2 cellular contexts compared by ENCODE assay signal in the genomic region with DNA sequence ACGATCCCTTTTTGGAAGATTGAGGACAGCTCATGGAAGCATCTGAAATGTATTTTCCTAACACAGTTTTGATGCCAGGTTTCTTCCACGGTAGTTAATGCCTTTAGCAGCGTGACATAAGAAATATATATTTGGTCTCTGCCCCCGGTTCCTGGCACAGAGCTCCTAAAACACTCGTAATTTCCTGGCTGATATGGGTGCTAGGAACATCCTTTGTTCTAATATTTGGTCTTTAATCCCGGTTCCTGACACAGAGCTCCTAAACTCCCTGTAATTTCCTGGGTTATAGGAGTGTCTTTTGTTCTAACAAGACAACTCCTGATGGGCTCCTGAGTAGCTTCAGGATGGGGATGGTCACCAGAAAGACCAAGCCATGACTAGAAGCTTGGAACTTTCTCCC.
TF ChIP-seq lines count a peak whose summit lies in the region.

No MANE protein-coding gene starts in this region.

TF ChIP-seq in A549, 52 proteins besides CTCF, POLR2A, EP300 and RAD21 (continued from another document):
- TF ChIP-seq, protein P1, sequence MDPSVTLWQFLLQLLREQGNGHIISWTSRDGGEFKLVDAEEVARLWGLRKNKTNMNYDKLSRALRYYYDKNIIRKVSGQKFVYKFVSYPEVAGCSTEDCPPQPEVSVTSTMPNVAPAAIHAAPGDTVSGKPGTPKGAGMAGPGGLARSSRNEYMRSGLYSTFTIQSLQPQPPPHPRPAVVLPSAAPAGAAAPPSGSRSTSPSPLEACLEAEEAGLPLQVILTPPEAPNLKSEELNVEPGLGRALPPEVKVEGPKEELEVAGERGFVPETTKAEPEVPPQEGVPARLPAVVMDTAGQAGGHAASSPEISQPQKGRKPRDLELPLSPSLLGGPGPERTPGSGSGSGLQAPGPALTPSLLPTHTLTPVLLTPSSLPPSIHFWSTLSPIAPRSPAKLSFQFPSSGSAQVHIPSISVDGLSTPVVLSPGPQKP (IDR thresholded peaks at IDR 0.05; ENCODE audit: low read depth, low read length): no peak
- TF ChIP-seq SMC3 (IDR thresholded peaks at IDR 0.05) (no peak), CBX2 (IDR thresholded peaks at IDR 0.05; ENCODE audit: borderline replicate concordance, low read depth) (no peak), RCOR1 (IDR thresholded peaks at IDR 0.05; ENCODE audit: low read depth, low read length) (no peak), NPAS2 (CRISPR knock-in tag; IDR thresholded peaks at IDR 0.05; ENCODE audit: borderline replicate concordance) (no peak), HOXA7 (CRISPR knock-in tag; IDR thresholded peaks at IDR 0.05) (no peak), EHMT2 (IDR thresholded peaks at IDR 0.05; ENCODE audit: low read depth) (no peak)
- TF ChIP-seq, protein P2, sequence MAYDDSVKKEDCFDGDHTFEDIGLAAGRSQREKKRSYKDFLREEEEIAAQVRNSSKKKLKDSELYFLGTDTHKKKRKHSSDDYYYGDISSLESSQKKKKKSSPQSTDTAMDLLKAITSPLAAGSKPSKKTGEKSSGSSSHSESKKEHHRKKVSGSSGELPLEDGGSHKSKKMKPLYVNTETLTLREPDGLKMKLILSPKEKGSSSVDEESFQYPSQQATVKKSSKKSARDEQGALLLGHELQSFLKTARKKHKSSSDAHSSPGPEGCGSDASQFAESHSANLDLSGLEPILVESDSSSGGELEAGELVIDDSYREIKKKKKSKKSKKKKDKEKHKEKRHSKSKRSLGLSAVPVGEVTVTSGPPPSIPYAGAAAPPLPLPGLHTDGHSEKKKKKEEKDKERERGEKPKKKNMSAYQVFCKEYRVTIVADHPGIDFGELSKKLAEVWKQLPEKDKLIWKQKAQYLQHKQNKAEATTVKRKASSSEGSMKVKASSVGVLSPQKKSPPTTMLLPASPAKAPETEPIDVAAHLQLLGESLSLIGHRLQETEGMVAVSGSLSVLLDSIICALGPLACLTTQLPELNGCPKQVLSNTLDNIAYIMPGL (CRISPR knock-in tag; IDR thresholded peaks at IDR 0.05; ENCODE audit: borderline replicate concordance): no peak
- TF ChIP-seq, protein P3, sequence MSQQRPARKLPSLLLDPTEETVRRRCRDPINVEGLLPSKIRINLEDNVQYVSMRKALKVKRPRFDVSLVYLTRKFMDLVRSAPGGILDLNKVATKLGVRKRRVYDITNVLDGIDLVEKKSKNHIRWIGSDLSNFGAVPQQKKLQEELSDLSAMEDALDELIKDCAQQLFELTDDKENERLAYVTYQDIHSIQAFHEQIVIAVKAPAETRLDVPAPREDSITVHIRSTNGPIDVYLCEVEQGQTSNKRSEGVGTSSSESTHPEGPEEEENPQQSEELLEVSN (IDR thresholded peaks at IDR 0.05; ENCODE audit: borderline replicate concordance, low read depth): no peak
- TF ChIP-seq, protein P4, sequence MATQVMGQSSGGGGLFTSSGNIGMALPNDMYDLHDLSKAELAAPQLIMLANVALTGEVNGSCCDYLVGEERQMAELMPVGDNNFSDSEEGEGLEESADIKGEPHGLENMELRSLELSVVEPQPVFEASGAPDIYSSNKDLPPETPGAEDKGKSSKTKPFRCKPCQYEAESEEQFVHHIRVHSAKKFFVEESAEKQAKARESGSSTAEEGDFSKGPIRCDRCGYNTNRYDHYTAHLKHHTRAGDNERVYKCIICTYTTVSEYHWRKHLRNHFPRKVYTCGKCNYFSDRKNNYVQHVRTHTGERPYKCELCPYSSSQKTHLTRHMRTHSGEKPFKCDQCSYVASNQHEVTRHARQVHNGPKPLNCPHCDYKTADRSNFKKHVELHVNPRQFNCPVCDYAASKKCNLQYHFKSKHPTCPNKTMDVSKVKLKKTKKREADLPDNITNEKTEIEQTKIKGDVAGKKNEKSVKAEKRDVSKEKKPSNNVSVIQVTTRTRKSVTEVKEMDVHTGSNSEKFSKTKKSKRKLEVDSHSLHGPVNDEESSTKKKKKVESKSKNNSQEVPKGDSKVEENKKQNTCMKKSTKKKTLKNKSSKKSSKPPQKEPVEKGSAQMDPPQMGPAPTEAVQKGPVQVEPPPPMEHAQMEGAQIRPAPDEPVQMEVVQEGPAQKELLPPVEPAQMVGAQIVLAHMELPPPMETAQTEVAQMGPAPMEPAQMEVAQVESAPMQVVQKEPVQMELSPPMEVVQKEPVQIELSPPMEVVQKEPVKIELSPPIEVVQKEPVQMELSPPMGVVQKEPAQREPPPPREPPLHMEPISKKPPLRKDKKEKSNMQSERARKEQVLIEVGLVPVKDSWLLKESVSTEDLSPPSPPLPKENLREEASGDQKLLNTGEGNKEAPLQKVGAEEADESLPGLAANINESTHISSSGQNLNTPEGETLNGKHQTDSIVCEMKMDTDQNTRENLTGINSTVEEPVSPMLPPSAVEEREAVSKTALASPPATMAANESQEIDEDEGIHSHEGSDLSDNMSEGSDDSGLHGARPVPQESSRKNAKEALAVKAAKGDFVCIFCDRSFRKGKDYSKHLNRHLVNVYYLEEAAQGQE (IDR thresholded peaks at IDR 0.05): no peak
TF ChIP-seq in A549: peak in this region for 0.

TF ChIP-seq in HepG2, 621 proteins besides CTCF, POLR2A, EP300 and RAD21 (continued from another document):
- TF ChIP-seq ZNF737 (CRISPR knock-in tag; IDR thresholded peaks at IDR 0.05; ENCODE audit: borderline replicate concordance) (no peak), HDAC6 (IDR thresholded peaks at IDR 0.05; ENCODE audit: low read depth, low read length) (no peak), ZBTB8A (CRISPR knock-in tag; IDR thresholded peaks at IDR 0.05; ENCODE audit: borderline replicate concordance, low read depth) (no peak), ZNF891 (CRISPR knock-in tag; IDR thresholded peaks at IDR 0.05) (no peak), SOX6 (IDR thresholded peaks at IDR 0.05) (no peak), SOX6 (CRISPR knock-in tag; IDR thresholded peaks at IDR 0.05) (no peak), ZBTB7B (CRISPR knock-in tag; IDR thresholded peaks at IDR 0.05) (no peak), KLF9 (CRISPR knock-in tag; IDR thresholded peaks at IDR 0.05; ENCODE audit: low read depth) (no peak), ZFX (CRISPR knock-in tag; IDR thresholded peaks at IDR 0.05; ENCODE audit: low read depth) (no peak), ZNF776 (CRISPR knock-in tag; IDR thresholded peaks at IDR 0.05) (no peak)
- TF ChIP-seq, protein P5, sequence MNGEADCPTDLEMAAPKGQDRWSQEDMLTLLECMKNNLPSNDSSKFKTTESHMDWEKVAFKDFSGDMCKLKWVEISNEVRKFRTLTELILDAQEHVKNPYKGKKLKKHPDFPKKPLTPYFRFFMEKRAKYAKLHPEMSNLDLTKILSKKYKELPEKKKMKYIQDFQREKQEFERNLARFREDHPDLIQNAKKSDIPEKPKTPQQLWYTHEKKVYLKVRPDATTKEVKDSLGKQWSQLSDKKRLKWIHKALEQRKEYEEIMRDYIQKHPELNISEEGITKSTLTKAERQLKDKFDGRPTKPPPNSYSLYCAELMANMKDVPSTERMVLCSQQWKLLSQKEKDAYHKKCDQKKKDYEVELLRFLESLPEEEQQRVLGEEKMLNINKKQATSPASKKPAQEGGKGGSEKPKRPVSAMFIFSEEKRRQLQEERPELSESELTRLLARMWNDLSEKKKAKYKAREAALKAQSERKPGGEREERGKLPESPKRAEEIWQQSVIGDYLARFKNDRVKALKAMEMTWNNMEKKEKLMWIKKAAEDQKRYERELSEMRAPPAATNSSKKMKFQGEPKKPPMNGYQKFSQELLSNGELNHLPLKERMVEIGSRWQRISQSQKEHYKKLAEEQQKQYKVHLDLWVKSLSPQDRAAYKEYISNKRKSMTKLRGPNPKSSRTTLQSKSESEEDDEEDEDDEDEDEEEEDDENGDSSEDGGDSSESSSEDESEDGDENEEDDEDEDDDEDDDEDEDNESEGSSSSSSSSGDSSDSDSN (CRISPR knock-in tag; IDR thresholded peaks at IDR 0.05): no peak
- TF ChIP-seq, protein P6, sequence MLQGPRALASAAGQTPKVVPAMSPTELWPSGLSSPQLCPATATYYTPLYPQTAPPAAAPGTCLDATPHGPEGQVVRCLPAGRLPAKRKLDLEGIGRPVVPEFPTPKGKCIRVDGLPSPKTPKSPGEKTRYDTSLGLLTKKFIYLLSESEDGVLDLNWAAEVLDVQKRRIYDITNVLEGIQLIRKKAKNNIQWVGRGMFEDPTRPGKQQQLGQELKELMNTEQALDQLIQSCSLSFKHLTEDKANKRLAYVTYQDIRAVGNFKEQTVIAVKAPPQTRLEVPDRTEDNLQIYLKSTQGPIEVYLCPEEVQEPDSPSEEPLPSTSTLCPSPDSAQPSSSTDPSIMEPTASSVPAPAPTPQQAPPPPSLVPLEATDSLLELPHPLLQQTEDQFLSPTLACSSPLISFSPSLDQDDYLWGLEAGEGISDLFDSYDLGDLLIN (CRISPR knock-in tag; IDR thresholded peaks at IDR 0.05; ENCODE audit: borderline replicate concordance): no peak
